Comparison of ENCODE assay signal across 20 cellular contexts in the genomic region with DNA sequence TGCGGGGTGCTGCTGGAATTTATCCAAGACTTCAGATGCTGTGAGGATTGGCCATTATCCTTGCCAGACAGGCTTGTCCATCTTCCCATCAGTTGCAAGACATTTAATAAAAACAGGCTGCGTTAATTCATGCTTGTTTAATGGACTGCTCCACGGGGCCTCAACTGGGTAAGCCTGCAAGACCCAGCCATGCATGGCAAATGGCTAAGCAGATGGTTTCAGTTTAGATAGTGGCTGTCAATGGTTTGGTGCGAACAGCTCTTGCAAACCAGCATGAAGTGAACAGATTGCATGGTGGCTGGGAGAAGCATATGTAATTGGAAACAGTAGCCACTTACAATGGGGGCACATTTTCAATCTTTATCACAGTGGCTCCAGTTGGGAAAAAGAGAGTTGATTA.
DNase-seq lines count a peak whose midpoint lies in the region; ATAC-seq lines count a peak whose summit lies in the region.
"Had no signal": no experiment of that assay in that cellular context is flagged by ENCODE, and none has a peak within 500 bp of the region (broad histone marks: within the 10 kb centered on the region; RNA-seq: fewer than 3 reads in every experiment).

No MANE protein-coding gene starts in this region.

- H3K56ac ChIP-seq in mesendoderm (ENCODE audit: low read length), result no peak overlapping the region

- no peak overlapping the region for H2BK15ac ChIP-seq in mesendoderm (replicated peaks; ENCODE audit: low read depth)

- no peak for ATAC-seq in GM21825 (IDR thresholded peaks at IDR 0.05; ENCODE audit: unreplicated experiment)
- ATAC-seq: body of pancreas, gastrocnemius medialis had no signal

- H3K4me1 ChIP-seq in mesendoderm (ENCODE audit: control insufficient read depth, low read depth, low read length), result no peaks in the 10 kb centered on the region
- no peaks in the 10 kb centered on the region for H3K4me1 ChIP-seq in effector memory CD4-positive, alpha-beta T cell (ENCODE audit: control insufficient read depth, insufficient read depth, low read length, poor library complexity, severe bottlenecking)
- H3K4me1 ChIP-seq: gastrocnemius medialis, spleen, testis had no signal

- no peak overlapping the region for H3K4me2 ChIP-seq in mesendoderm (ENCODE audit: low read length)

- H3K18ac ChIP-seq in mesendoderm (ENCODE audit: low read length), result no peak overlapping the region

- no peaks in the 10 kb centered on the region for H3K79me1 ChIP-seq in mesendoderm (ENCODE audit: low read length)

- no peaks in the 10 kb centered on the region for H3K79me2 ChIP-seq in mesendoderm (ENCODE audit: control insufficient read depth, insufficient read depth, low read length)

- DNase-seq in NCI-H1092 treated with DMSO at 0.1 percent for 48 hours (lab: John Stamatoyannopoulos, UW) (peak; percentile 35), NCI-H1092 (lab: John Stamatoyannopoulos, UW) (no peak), NCI-H146 (lab: John Stamatoyannopoulos, UW) (peak; percentile 81), SK-N-DZ (ENCODE audit: low spot score) (peak; percentile 15), mesendoderm (peak; percentile 85), 8988T (no peak)
- no peak for DNase-seq in effector memory CD4-positive, alpha-beta T cell
- DNase-seq: activated CD4-positive, alpha-beta memory T cell treated with anti-CD3 and anti-CD28 coated beads for 36 hours; activated naive CD4-positive, alpha-beta T cell treated with anti-CD3 and anti-CD28 coated beads, Interleukin-2, amount 50 U/mL, for 16 hours; activated T-cell treated with anti-CD3 and anti-CD28 coated beads, Interleukin-2, amount 50 U/mL, for 1 hour; body of pancreas; cortex of kidney; gastrocnemius medialis; midbrain; Right ventricle myocardium superior; spleen; testis had no signal

- no peak overlapping the region for H2BK5ac ChIP-seq in mesendoderm (ENCODE audit: low read length)

- H3K27ac ChIP-seq in mesendoderm (ENCODE audit: low read depth, low read length), result no peak overlapping the region
- no peak overlapping the region for H3K27ac ChIP-seq in effector memory CD4-positive, alpha-beta T cell (ENCODE audit: insufficient read depth, low read length, poor library complexity, severe bottlenecking)
- H3K27ac ChIP-seq: body of pancreas, C4-2B, gastrocnemius medialis, spleen, testis, VCaP had no signal

- H3K36me3 ChIP-seq in mesendoderm (ENCODE audit: control insufficient read depth, insufficient read depth, low read length), result no peaks in the 10 kb centered on the region
- no peaks in the 10 kb centered on the region for H3K36me3 ChIP-seq in effector memory CD4-positive, alpha-beta T cell (ENCODE audit: control insufficient read depth, insufficient read depth, low read length)
- H3K36me3 ChIP-seq: gastrocnemius medialis, spleen had no signal

- WGBS in mesendoderm (ENCODE audit: extremely low coverage, insufficient coverage, low lambda C conversion rate), result no CpG with 5 or more reads among the region's 4 CpGs

- H4K5ac ChIP-seq in mesendoderm (ENCODE audit: low read length), result no peak overlapping the region

- H3K9ac ChIP-seq in mesendoderm (ENCODE audit: low read length), result no peak overlapping the region

- no peak overlapping the region for H2BK120ac ChIP-seq in mesendoderm (ENCODE audit: low read depth, low read length)

- H3K27me3 ChIP-seq in mesendoderm (ENCODE audit: insufficient read depth, low read length, poor library complexity), result no peaks in the 10 kb centered on the region
- H3K27me3 ChIP-seq in effector memory CD4-positive, alpha-beta T cell (replicated peaks; ENCODE audit: control insufficient read depth, insufficient read depth, low read length, poor library complexity, severe bottlenecking), result no peaks in the 10 kb centered on the region
- H3K27me3 ChIP-seq: body of pancreas, gastrocnemius medialis, spleen, testis had no signal

- no peak overlapping the region for H2AK5ac ChIP-seq in mesendoderm (ENCODE audit: low read length)

- no peak overlapping the region for H3K4me3 ChIP-seq in mesendoderm (ENCODE audit: low read length)
- H3K4me3 ChIP-seq in effector memory CD4-positive, alpha-beta T cell (ENCODE audit: insufficient read depth, low read depth, low read length, poor library complexity, severe bottlenecking), result no peak overlapping the region
- H3K4me3 ChIP-seq: body of pancreas, gastrocnemius medialis, spleen, testis had no signal

- H3K9me3 ChIP-seq in effector memory CD4-positive, alpha-beta T cell (ENCODE audit: control insufficient read depth, low read length), result no peaks in the 10 kb centered on the region
- H3K9me3 ChIP-seq: body of pancreas, gastrocnemius medialis, testis had no signal

- H3K4ac ChIP-seq in mesendoderm (ENCODE audit: low read depth, low read length), result no peak overlapping the region

- no peak overlapping the region for H4K8ac ChIP-seq in mesendoderm (ENCODE audit: low read depth, low read length)

- no peak overlapping the region for H3K23ac ChIP-seq in mesendoderm (ENCODE audit: low read length)

Comparison
In these comparisons a context has a peak if more than half of its experiments do, and no peak if none do; other contexts are left out.
1. DNase-seq: peak in NCI-H1092 treated with DMSO at 0.1 percent for 48 hours (single experiment), NCI-H146 (single experiment), SK-N-DZ (single experiment) and mesendoderm (single experiment); none in NCI-H1092 (single experiment), 8988T (single experiment) and effector memory CD4-positive, alpha-beta T cell (0 of 3).